In genomic region chr2:240876475-240877251, GRCh38 we compare ENCODE assay signal across 1 cellular context.
A peak's percentile ranks its signal among the peaks of the same experiment; 100 is the strongest.
TF ChIP-seq lines count a peak whose summit lies in the region.

No MANE protein-coding gene starts in this region.

TF ChIP-seq in HepG2, 621 proteins besides CTCF, POLR2A, EP300 and RAD21 (continued from another document and continues in another):
- TF ChIP-seq USF2 (IDR thresholded peaks at IDR 0.05; ENCODE audit: low read depth, low read length) (peak; percentile 19; the same call in 1 of the 2 replicates), USF2 (CRISPR knock-in tag; IDR thresholded peaks at IDR 0.05; ENCODE audit: borderline replicate concordance) (peak; percentile 39; the same call in 1 of the 2 replicates), SALL1 (CRISPR knock-in tag; IDR thresholded peaks at IDR 0.05) (peak; percentile 97), ZC3H13 (CRISPR knock-in tag; IDR thresholded peaks at IDR 0.05) (peak; percentile 87; the same call in 1 of the 2 replicates), ETS1 (CRISPR knock-in tag; IDR thresholded peaks at IDR 0.05) (no peak), SNAPC4 (CRISPR knock-in tag; IDR thresholded peaks at IDR 0.05) (0 out of 2 replicates have a peak, but pooled peaks have one; percentile 84), KLF16 (CRISPR knock-in tag; IDR thresholded peaks at IDR 0.05) (peak; percentile 73 to 84; a peak in 2 of 4 replicates), TCF7 (IDR thresholded peaks at IDR 0.05; ENCODE audit: low read depth) (no peak), NFYB (CRISPR knock-in tag; IDR thresholded peaks at IDR 0.05) (peak; percentile 49), HMGXB4 (CRISPR knock-in tag; IDR thresholded peaks at IDR 0.05; ENCODE audit: borderline replicate concordance in 1 of 2, low read depth in 1 of 2) (peak in 1 of 2 experiments; percentile 37; a peak in 1 of 4 replicates), MAFG (CRISPR knock-in tag; IDR thresholded peaks at IDR 0.05) (no peak), RNF2 (conservative IDR thresholded peaks at IDR 0.05; ENCODE audit: low read depth) (peak; percentile 92), LCORL (IDR thresholded peaks at IDR 0.05) (no peak), LCORL (CRISPR knock-in tag; IDR thresholded peaks at IDR 0.05) (peak; percentile 97), RARG (CRISPR knock-in tag; IDR thresholded peaks at IDR 0.05; ENCODE audit: low read depth) (no peak), ZNF670 (CRISPR knock-in tag; IDR thresholded peaks at IDR 0.05; ENCODE audit: borderline replicate concordance) (no peak; the same call in 1 of the 2 replicates), GLI4 (CRISPR knock-in tag; IDR thresholded peaks at IDR 0.05; ENCODE audit: borderline replicate concordance) (no peak; the same call in none of the 2 replicates), ZGPAT (CRISPR knock-in tag; IDR thresholded peaks at IDR 0.05) (peak; percentile 92), ZNF274 (CRISPR knock-in tag; IDR thresholded peaks at IDR 0.05) (peak; percentile 96), AKNA (CRISPR knock-in tag; IDR thresholded peaks at IDR 0.05; ENCODE audit: borderline replicate concordance) (no peak), ZBTB10 (CRISPR knock-in tag; IDR thresholded peaks at IDR 0.05; ENCODE audit: borderline replicate concordance) (no peak), ATF2 (CRISPR knock-in tag; IDR thresholded peaks at IDR 0.05) (peak; percentile 51; the same call in 1 of the 2 replicates), SCMH1 (CRISPR knock-in tag; IDR thresholded peaks at IDR 0.05; ENCODE audit: borderline replicate concordance) (no peak), CREBL2 (CRISPR knock-in tag; IDR thresholded peaks at IDR 0.05; ENCODE audit: borderline replicate concordance) (no peak)
